In the genomic region with DNA sequence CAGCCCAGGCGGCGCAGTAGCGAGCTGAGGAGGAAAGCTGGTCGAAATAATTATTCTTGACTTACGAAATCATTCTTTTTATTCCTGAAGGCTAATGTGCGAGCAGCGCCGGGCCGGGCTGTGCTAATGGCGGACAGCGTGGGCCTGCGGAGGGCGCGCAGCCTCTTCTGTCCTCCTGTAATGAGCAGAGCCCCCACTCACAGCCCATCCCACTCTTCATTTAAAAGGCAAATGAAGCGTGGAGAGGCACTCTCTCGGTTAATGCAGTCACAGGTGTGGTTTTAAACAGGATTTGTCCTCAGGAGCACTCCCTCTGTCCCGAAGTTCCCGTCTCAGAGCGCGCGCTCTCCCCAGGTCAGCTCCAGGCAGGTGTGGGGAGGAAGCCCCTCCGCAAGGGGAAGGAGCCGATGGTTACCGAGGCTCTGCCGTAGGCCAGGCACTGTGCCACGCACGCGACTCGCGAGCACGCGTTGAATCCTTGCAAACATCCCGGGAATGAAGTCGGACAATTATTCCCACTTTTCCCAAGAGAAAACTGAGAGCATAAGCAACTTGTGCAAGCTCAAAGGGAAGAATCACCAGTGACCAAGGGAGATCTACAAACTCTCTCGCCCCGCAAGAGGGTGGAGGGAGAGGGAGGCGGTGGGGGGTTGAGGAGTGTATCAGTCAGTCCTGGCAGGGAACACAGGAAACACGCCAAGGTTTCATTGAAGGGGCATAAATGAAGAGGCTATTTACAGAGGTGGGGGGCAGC, we compare ENCODE assay signal across 8 cellular contexts. TPM values are rescaled to one million over a fixed set of nuclear protein-coding genes. Genes with fewer than 3 reads are reported as not detected.
A peak's percentile ranks its signal among the peaks of the same experiment; 100 is the strongest.
DNase-seq lines count a peak whose midpoint lies in the region; ATAC-seq lines count a peak whose summit lies in the region.

No MANE protein-coding gene starts in this region.

- POLR2A ChIA-PET in activated naive CD8-positive, alpha-beta T cell treated with anti-CD3 and anti-CD28 coated beads, Interleukin-2, amount 10 ng/mL, durations not matched to agents 7 days and 5 days (lab: Charles Lee): no interaction called here

- no peak overlapping the region for H3K27ac Mint-ChIP-seq in activated naive CD8-positive, alpha-beta T cell treated with anti-CD3 and anti-CD28 coated beads, Interleukin-2, amount 10 ng/mL, durations not matched to agents 7 days and 5 days

- no peaks in the 10 kb centered on the region for H3K9me3 Mint-ChIP-seq in activated naive CD8-positive, alpha-beta T cell treated with anti-CD3 and anti-CD28 coated beads, Interleukin-2, amount 10 ng/mL, durations not matched to agents 7 days and 5 days

- no peaks in the 10 kb centered on the region for H3K36me3 Mint-ChIP-seq in activated naive CD8-positive, alpha-beta T cell treated with anti-CD3 and anti-CD28 coated beads, Interleukin-2, amount 10 ng/mL, durations not matched to agents 7 days and 5 days

- ATAC-seq in activated naive CD8-positive, alpha-beta T cell treated with anti-CD3 and anti-CD28 coated beads, Interleukin-2, amount 10 ng/mL, durations not matched to agents 7 days and 5 days (ENCODE audit: low read depth): peak; percentile 46

- DNase-seq in DMS79 treated with DMSO at 0.1 percent for 48 hours (lab: John Stamatoyannopoulos, UW) (peak; percentile 88), NCI-H128 (lab: John Stamatoyannopoulos, UW; ENCODE audit: unreplicated experiment) (peak; percentile 59), hepatic stellate cell (ENCODE audit: low spot score) (peak; percentile 47), retina (peak; percentile 85), NCI-H524 treated with DMSO at 0.1 percent for 48 hours (lab: John Stamatoyannopoulos, UW) (no peak), NCI-H82 (lab: John Stamatoyannopoulos, UW) (no peak)
- DNase-seq in activated naive CD8-positive, alpha-beta T cell treated with anti-CD3 and anti-CD28 coated beads, Interleukin-2, amount 10 ng/mL, durations not matched to agents 7 days and 5 days: peak; percentile 35
- no peak for DNase-seq in central memory CD4-positive, alpha-beta T cell

- peak overlapping the region; percentile 80 for H3K4me3 Mint-ChIP-seq in activated naive CD8-positive, alpha-beta T cell treated with anti-CD3 and anti-CD28 coated beads, Interleukin-2, amount 10 ng/mL, durations not matched to agents 7 days and 5 days

- H3K4me1 Mint-ChIP-seq in activated naive CD8-positive, alpha-beta T cell treated with anti-CD3 and anti-CD28 coated beads, Interleukin-2, amount 10 ng/mL, durations not matched to agents 7 days and 5 days: peaks cover 14% of the 10 kb centered on the region

- H3K27me3 Mint-ChIP-seq in activated naive CD8-positive, alpha-beta T cell treated with anti-CD3 and anti-CD28 coated beads, Interleukin-2, amount 10 ng/mL, durations not matched to agents 7 days and 5 days: peaks cover 27% of the 10 kb centered on the region

RNA-seq across cellular contexts. Expression of a gene that starts 35.5 kb away (rescaled TPM):
- total RNA-seq in activated naive CD8-positive, alpha-beta T cell treated with anti-CD3 and anti-CD28 coated beads, Interleukin-2, amount 10 ng/mL, durations not matched to agents 7 days and 5 days: 10 to 100 TPM; 35.7 to 36.3 TPM

Comparison
In these comparisons a context has a peak if more than half of its experiments do, and no peak if none do; other contexts are left out.
1. DNase-seq: peak in DMS79 treated with DMSO at 0.1 percent for 48 hours (single experiment), NCI-H128 (single experiment), activated naive CD8-positive, alpha-beta T cell treated with anti-CD3 and anti-CD28 coated beads, Interleukin-2, amount 10 ng/mL, durations not matched to agents 7 days and 5 days (single experiment), hepatic stellate cell (single experiment) and retina (single experiment); none in central memory CD4-positive, alpha-beta T cell (single experiment), NCI-H524 treated with DMSO at 0.1 percent for 48 hours (single experiment) and NCI-H82 (single experiment).